26 cellular contexts compared by ENCODE assay signal in the genomic region with DNA sequence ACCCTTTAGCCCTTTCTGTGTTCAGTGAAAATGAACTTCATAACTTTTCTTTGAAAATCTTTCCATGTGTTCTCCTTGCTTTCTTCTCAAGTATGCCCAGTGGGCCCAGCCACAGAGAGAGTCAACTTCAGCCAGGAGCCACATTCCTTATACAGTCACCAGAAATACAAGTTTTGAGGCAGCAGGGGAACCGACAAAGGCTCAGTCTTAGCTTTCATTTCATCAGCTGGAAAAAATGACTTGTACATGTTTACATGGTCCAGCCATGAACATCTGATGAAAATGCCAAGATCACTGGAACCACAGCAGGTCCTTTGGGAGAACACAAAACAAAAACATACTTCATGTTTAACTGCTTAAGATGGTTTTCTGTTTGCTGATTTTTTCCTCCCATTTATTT.
DNase-seq lines count a peak whose midpoint lies in the region; ATAC-seq and TF ChIP-seq lines count a peak whose summit lies in the region.
"Had no signal": no experiment of that assay in that cellular context is flagged by ENCODE, and none has a peak within 500 bp of the region (broad histone marks: within the 10 kb centered on the region; RNA-seq: fewer than 3 reads in every experiment).

No MANE protein-coding gene starts in this region.

- H2AK9ac ChIP-seq in IMR-90 (replicated peaks; ENCODE audit: low read depth, low read length, poor library complexity) = peak overlapping the region; percentile 22

- H2BK20ac ChIP-seq in IMR-90 (ENCODE audit: low read depth, low read length) = peak overlapping the region; percentile 73; the same call in 1 of the 2 replicates

- intact Hi-C loops in IMR-90 (cut with micrococcal nuclease) (loop anchor here (1.0 kb wide), 1 partner anchor 10 kb away; no protein-coding TSS in a partner anchor), left ventricle myocardium inferior (cut with micrococcal nuclease) (no loop called here)

- no peaks in the 10 kb centered on the region for H4K20me1 ChIP-seq in IMR-90 (ENCODE audit: insufficient read depth, low read length)

- peak overlapping the region; percentile 11; the same call in 1 of the 2 replicates for H2AK5ac ChIP-seq in IMR-90 (ENCODE audit: low read depth, low read length)

- ATAC-seq in IMR-90 (ENCODE audit: low read depth) = peak; percentile 93
- ATAC-seq: gastroesophageal sphincter; naive thymus-derived CD8-positive, alpha-beta T cell; SK-N-SH treated with all-trans-retinoic acid at 6 μM for 48 hours; stimulated activated naive CD8-positive, alpha-beta T cell treated with anti-CD3 and anti-CD28 coated beads, Interleukin-15, Interleukin-2, amounts not matched to agents 100 U/mL and 50 U/mL, for 24 hours had no signal

- H3K4ac ChIP-seq in IMR-90 (ENCODE audit: low read depth, low read length) = peak overlapping the region; percentile 48; the same call in 1 of the 2 replicates

- dilution Hi-C loops in IMR-90 (cut with HindIII; ENCODE audit: low sequenced_read_pairs, unreplicated experiment) = no loop called here

- H3K27me3 ChIP-seq in IMR-90 (ENCODE audit: control insufficient read depth, insufficient read depth, low read length) (no peaks in the 10 kb centered on the region), left ventricle myocardium inferior (ENCODE audit: low read depth) (no peaks in the 10 kb centered on the region)
- H3K27me3 ChIP-seq: gastroesophageal sphincter had no signal

- peak overlapping the region; percentile 73; the same call in 1 of the 2 replicates for H3K18ac ChIP-seq in IMR-90 (ENCODE audit: low read depth, low read length)

- H3K9me1 ChIP-seq in IMR-90 (ENCODE audit: insufficient read depth, low read length) = peaks cover 2% of the 10 kb centered on the region; the same call in 1 of the 2 replicates

- H4K91ac ChIP-seq in IMR-90 (ENCODE audit: insufficient read depth, low read depth, low read length) = peak overlapping the region; percentile 14

- TF ChIP-seq CTCF in AG10803 (conservative IDR thresholded peaks at IDR 0.05; ENCODE audit: low read length) (no peak), IMR-90 (conservative IDR thresholded peaks at IDR 0.05; ENCODE audit: low read depth, low read length) (no peak), astrocyte of the spinal cord (IDR thresholded peaks at IDR 0.05; ENCODE audit: low read depth, low read length) (no peak), left ventricle myocardium inferior (IDR thresholded peaks at IDR 0.05; ENCODE audit: borderline replicate concordance) (no peak)

- BruUV-seq in IMR-90 (replicated peaks; lab: Mats Ljungman, UMichigan) = no TSS peak

- H3K56ac ChIP-seq in IMR-90 (ENCODE audit: extremely low read depth, insufficient read depth, low read length) = peak overlapping the region; percentile 33

- H4K8ac ChIP-seq in IMR-90 (ENCODE audit: low read depth in 2 of 2, low read length in 2 of 2) = peak overlapping the region; percentile 17 to 82; a peak in 3 of 4 replicates

- peak overlapping the region; percentile 82 for H3K4me2 ChIP-seq in IMR-90 (ENCODE audit: low read depth, low read length)

- H3K23ac ChIP-seq in IMR-90 (ENCODE audit: low read depth, low read length) = peak overlapping the region; percentile 54

- H2BK120ac ChIP-seq in IMR-90 (ENCODE audit: low read depth, low read length) = peak overlapping the region; percentile 75

- WGBS in IMR-90 (ENCODE audit: extremely low coverage in 2 of 2, insufficient read length in 1 of 2), 2 experiments = no CpG with 5 or more reads among the region's 1 CpG

- H3K9ac ChIP-seq in IMR-90 (ENCODE audit: low read depth, low read length) = peak overlapping the region; percentile 31

- peak overlapping the region; percentile 53 for H2AFZ ChIP-seq in IMR-90 (replicated peaks; ENCODE audit: low read length, poor library complexity)

- peak overlapping the region; percentile 53; the same call in 1 of the 3 replicates for H2BK15ac ChIP-seq in IMR-90 (ENCODE audit: low read depth, low read length)

- POLR2A ChIA-PET in IMR-90 (lab: Charles Lee; ENCODE audit: unreplicated experiment) = no interaction called here

- H3K79me1 ChIP-seq in IMR-90 (ENCODE audit: low read depth in 1 of 2, low read length in 2 of 2) = no peaks in the 10 kb centered on the region

- TF ChIP-seq POLR2A in IMR-90 (IDR thresholded peaks at IDR 0.05; ENCODE audit: low read depth, low read length) = no peak

- H2BK5ac ChIP-seq in IMR-90 (ENCODE audit: low read depth, low read length, poor library complexity, severe bottlenecking) = peak overlapping the region; percentile 89

- no peak for TF ChIP-seq RAD21 in IMR-90 (IDR thresholded peaks at IDR 0.05; ENCODE audit: low read length)

- CTCF ChIA-PET in IMR-90 (lab: Yijun Ruan, JAX) = interaction anchor here (0.7 kb wide), 1 partner anchor 212 kb away, joined by 3 read pairs; no protein-coding TSS in a partner anchor

- peak overlapping the region; percentile 65 for H3K14ac ChIP-seq in IMR-90 (replicated peaks; ENCODE audit: low read depth, low read length)

- H3K4me3 ChIP-seq in AG10803 (ENCODE audit: low read length) = no peak overlapping the region
- peak overlapping the region; percentile 18; the same call in 1 of the 2 replicates for H3K4me3 ChIP-seq in IMR-90 (ENCODE audit: insufficient read depth, low read depth, low read length)
- H3K4me3 ChIP-seq in astrocyte of the spinal cord (ENCODE audit: low read depth, low read length) = no peak overlapping the region
- H3K4me3 ChIP-seq in left ventricle myocardium inferior = no peak overlapping the region
- H3K4me3 ChIP-seq: gastroesophageal sphincter had no signal

- H3K4me1 ChIP-seq in IMR-90 (ENCODE audit: control insufficient read depth, insufficient read depth, low read length) (peaks cover 4% of the 10 kb centered on the region), left ventricle myocardium inferior (peaks cover 12% of the 10 kb centered on the region)
- H3K4me1 ChIP-seq: gastroesophageal sphincter had no signal

- in situ Hi-C loops in IMR-90 (cut with MboI; ENCODE audit: low sequenced_read_pairs) (no loop called here), astrocyte of the spinal cord (cut with HindIII; ENCODE audit: low sequenced_read_pairs) (no loop called here)

- H3K9me3 ChIP-seq in IMR-90 (ENCODE audit: control insufficient read depth, insufficient read depth, low read length) (no peaks in the 10 kb centered on the region), left ventricle myocardium inferior (replicated peaks) (no peaks in the 10 kb centered on the region)
- H3K9me3 ChIP-seq: gastroesophageal sphincter had no signal

- H3K27ac ChIP-seq in IMR-90 (ENCODE audit: insufficient read depth, low read length) (peak overlapping the region; percentile 45; the same call in 1 of the 2 replicates), left ventricle myocardium inferior (replicated peaks) (no peak overlapping the region)
- H3K27ac ChIP-seq: gastroesophageal sphincter, WERI-Rb-1 had no signal

- DNase-seq in AG10803 (ENCODE audit: low read depth) = peak; percentile 78
- DNase-seq in IMR-90 = peak; percentile 67
- DNase-seq in astrocyte of the spinal cord (ENCODE audit: low read depth, low spot score) = peak; percentile 39
- DNase-seq in iris pigment epithelial cell (ENCODE audit: low read depth) = peak; percentile 59
- DNase-seq in NCI-H2107 (lab: John Stamatoyannopoulos, UW) = no peak
- no peak for DNase-seq in DMS79 (lab: John Stamatoyannopoulos, UW)
- no peak for DNase-seq in cerebellar cortex (ENCODE audit: low spot score)
- DNase-seq in left ventricle myocardium inferior = no peak
- DNase-seq: activated CD4-positive, alpha-beta T cell treated with anti-CD3 and anti-CD28 coated beads, Interleukin-2, amount 10 ng/mL, durations not matched to agents 7 days and 5 days; activated naive CD4-positive, alpha-beta T cell treated with Interleukin-2 at 50 U/mL for 16 hours; activated T-cell treated with anti-CD3 and anti-CD28 coated beads, Interleukin-2, amount 50 U/mL, for 72 hours; CD4-positive, alpha-beta memory T cell; central memory CD4-positive, alpha-beta T cell; Kasumi-1; midbrain; MV-4-11; naive thymus-derived CD8-positive, alpha-beta T cell; NCI-H2171; NCI-H524; retina; stimulated activated CD4-positive, alpha-beta T cell treated with anti-CD3 and anti-CD28 coated beads, Interleukin-12 subunit alpha, Interleukin-12 subunit beta, amount 100 ng/mL, for 4 hours; stimulated activated CD4-positive, alpha-beta T cell treated with anti-CD3 and anti-CD28 coated beads, Interleukin-4, amount 100 ng/mL, for 4 hours; stimulated activated naive CD8-positive, alpha-beta T cell treated with anti-CD3 and anti-CD28 coated beads, Interleukin-15, Interleukin-2, amounts not matched to agents 100 U/mL and 50 U/mL, for 24 hours; WERI-Rb-1 had no signal

- H3K36me3 ChIP-seq in IMR-90 (ENCODE audit: control insufficient read depth, insufficient read depth, low read length) (no peaks in the 10 kb centered on the region), left ventricle myocardium inferior (no peaks in the 10 kb centered on the region)
- H3K36me3 ChIP-seq: gastroesophageal sphincter, WERI-Rb-1 had no signal

- peak overlapping the region; percentile 55; the same call in 1 of the 2 replicates for H4K5ac ChIP-seq in IMR-90 (ENCODE audit: low read depth, low read length)

TF ChIP-seq in IMR-90, 13 proteins besides CTCF, POLR2A, EP300 and RAD21 (continues in another document):
- TF ChIP-seq CHD1 (IDR thresholded peaks at IDR 0.05; ENCODE audit: low read depth, low read length) = no peak
- TF ChIP-seq RFX5 (IDR thresholded peaks at IDR 0.05; ENCODE audit: low read depth, low read length) = no peak
- TF ChIP-seq MAFK (IDR thresholded peaks at IDR 0.05; ENCODE audit: low read depth, low read length) = no peak
- no peak for TF ChIP-seq BHLHE40 (IDR thresholded peaks at IDR 0.05; ENCODE audit: low read depth, low read length)
- no peak for TF ChIP-seq CEBPB (IDR thresholded peaks at IDR 0.05; ENCODE audit: low read depth, low read length)
- no peak for TF ChIP-seq RCOR1 (IDR thresholded peaks at IDR 0.05; ENCODE audit: insufficient replicate concordance, low read length)
- no peak for TF ChIP-seq NFE2L2 (IDR thresholded peaks at IDR 0.05; ENCODE audit: low read depth, low read length)
- TF ChIP-seq USF2 (IDR thresholded peaks at IDR 0.05; ENCODE audit: low read depth, low read length) = no peak
- no peak for TF ChIP-seq FOS (IDR thresholded peaks at IDR 0.05; ENCODE audit: low read depth, low read length)
- no peak for TF ChIP-seq MAZ (IDR thresholded peaks at IDR 0.05; ENCODE audit: borderline replicate concordance, low read depth, low read length)
- TF ChIP-seq SMC3 (IDR thresholded peaks at IDR 0.05; ENCODE audit: low read depth, low read length) = no peak
- no peak for TF ChIP-seq MXI1 (IDR thresholded peaks at IDR 0.05; ENCODE audit: borderline replicate concordance, low read depth, low read length)

Comparison
In these comparisons a context has a peak if more than half of its experiments do, and no peak if none do; other contexts are left out.
1. DNase-seq: peak in AG10803 (single experiment), IMR-90 (single experiment), astrocyte of the spinal cord (single experiment) and iris pigment epithelial cell (single experiment); none in NCI-H2107 (single experiment), DMS79 (single experiment), cerebellar cortex (single experiment) and left ventricle myocardium inferior (single experiment).